8 cellular contexts compared by ENCODE assay signal in genomic region chr15:92809064-92809879, GRCh38.
A peak's percentile ranks its signal among the peaks of the same experiment; 100 is the strongest.
DNase-seq lines count a peak whose midpoint lies in the region; ATAC-seq and TF ChIP-seq lines count a peak whose summit lies in the region.

No MANE protein-coding gene starts in this region.

- TF ChIP-seq CTCF in C4-2B (conservative IDR thresholded peaks at IDR 0.05) (peak; percentile 99), colonic mucosa (IDR thresholded peaks at IDR 0.05) (peak; percentile 96)

- peak overlapping the region; percentile 29 for H3K4me3 ChIP-seq in colonic mucosa

- H3K27ac ChIP-seq in C4-2B (peak overlapping the region; percentile 99), colonic mucosa (peak overlapping the region; percentile 98)

- H3K4me1 ChIP-seq in colonic mucosa: peaks cover 3% of the 10 kb centered on the region

- DNase-seq in NCI-H524 (lab: John Stamatoyannopoulos, UW): peak; percentile 97 to 99
- peak; percentile 99 for DNase-seq in activated CD4-positive, alpha-beta T cell treated with anti-CD3 and anti-CD28 coated beads for 48 hours
- peak; percentile 98 for DNase-seq in colonic mucosa
- DNase-seq in left lobe of liver (ENCODE audit: low spot score): peak; percentile 99
- DNase-seq in stimulated activated CD4-positive, alpha-beta T cell treated with anti-CD3 and anti-CD28 coated beads, Interleukin-2, amount 100 ng/mL, for 24 hours: peak; percentile 99

- no peaks in the 10 kb centered on the region for H3K9me3 ChIP-seq in colonic mucosa

- ATAC-seq in GM19324 (IDR thresholded peaks at IDR 0.05; ENCODE audit: low FRiP score, unreplicated experiment) (peak; percentile 91), HG03460 (IDR thresholded peaks at IDR 0.05; ENCODE audit: unreplicated experiment) (peak; percentile 81), left lobe of liver (peak; percentile 81)

- no peaks in the 10 kb centered on the region for H3K36me3 ChIP-seq in colonic mucosa

- intact Hi-C loops in colonic mucosa (cut with DNase I): loop anchor here (5.0 kb wide), 1 partner anchor 93 kb away; the partner anchor contains the start of gene CHD2

- no peaks in the 10 kb centered on the region for H3K27me3 ChIP-seq in colonic mucosa

- peak overlapping the region; percentile 80 to 87 for H3K9ac ChIP-seq in colonic mucosa (ENCODE audit: low read depth in 2 of 2, low read length in 2 of 2)

Comparison
In these comparisons a context has a peak if more than half of its experiments do, and no peak if none do; other contexts are left out.
1. Peak in every context shown above with its lines: DNase-seq, ATAC-seq, H3K4me3 ChIP-seq and H3K27ac ChIP-seq.